In genomic region chr5:160466889-160467554, GRCh38 we compare ENCODE assay signal across 10 cellular contexts. TPM values are rescaled to one million over a fixed set of nuclear protein-coding genes. Genes with fewer than 3 reads are reported as not detected.
DNase-seq lines count a peak whose midpoint lies in the region; ATAC-seq, FAIRE-seq and TF ChIP-seq lines count a peak whose summit lies in the region.
"Had no signal": no experiment of that assay in that cellular context is flagged by ENCODE, and none has a peak within 500 bp of the region (broad histone marks: within the 10 kb centered on the region; RNA-seq: fewer than 3 reads in every experiment).

No MANE protein-coding gene starts in this region.

- DNase-seq in HepG2 (ENCODE audit: low spot score) (peak; percentile 80), right lobe of liver (no peak), iris pigment epithelial cell (ENCODE audit: low read depth) (peak; percentile 48), OCI-M2 (lab: John Stamatoyannopoulos, UW; ENCODE audit: unreplicated experiment) (no peak), GOT3 (lab: John Stamatoyannopoulos, UW) (no peak)
- DNase-seq in activated CD4-positive, alpha-beta memory T cell treated with anti-CD3 and anti-CD28 coated beads for 36 hours = no peak
- DNase-seq in stimulated activated CD4-positive, alpha-beta T cell treated with anti-CD3 and anti-CD28 coated beads, Interleukin-4, amount 100 ng/mL, for 1 hour = no peak
- DNase-seq: cerebellar nuclear complex had no signal

- BruUV-seq in HepG2 (replicated peaks; lab: Mats Ljungman, UMichigan) = TSS peak; percentile 96

- peaks cover 42% of the 10 kb centered on the region for H3K79me2 ChIP-seq in HepG2 (ENCODE audit: insufficient read depth, low read length)

- peak overlapping the region; percentile 98 for H3K27ac Mint-ChIP-seq in activated CD4-positive, alpha-beta memory T cell treated with anti-CD3 and anti-CD28 coated beads for 36 hours

- peak overlapping the region; percentile 80 for H3K4me2 ChIP-seq in HepG2 (ENCODE audit: low read depth, low read length)

- H3K36me3 ChIP-seq in HepG2 (replicated peaks in 1 of 2; ENCODE audit: control insufficient read depth in 1 of 2, insufficient read depth in 2 of 2, low read length in 2 of 2) (no peaks in the 10 kb centered on the region), right lobe of liver (no peaks in the 10 kb centered on the region), gastroesophageal sphincter (no peaks in the 10 kb centered on the region)

- in situ Hi-C loops in HepG2 (cut with HindIII; ENCODE audit: extremely low pct_ligation_motif_present, low pct_unique_long_range_greater_than_20kb) = no loop called here

- no peak overlapping the region for H2AFZ ChIP-seq in HepG2 (ENCODE audit: low read length)

- no peaks in the 10 kb centered on the region; a peak in 1 of 5 replicates for H3K27me3 ChIP-seq in HepG2 (ENCODE audit: control insufficient read depth in 1 of 2, insufficient read depth in 2 of 2, low read length in 2 of 2)
- H3K27me3 ChIP-seq in right lobe of liver = no peaks in the 10 kb centered on the region
- no peaks in the 10 kb centered on the region for H3K27me3 ChIP-seq in gastroesophageal sphincter

- H3K4me3 Mint-ChIP-seq in activated CD4-positive, alpha-beta memory T cell treated with anti-CD3 and anti-CD28 coated beads for 36 hours = peak overlapping the region; percentile 98

- peak overlapping the region; percentile 75 for H3K9ac ChIP-seq in HepG2 (ENCODE audit: insufficient read depth, low read depth, low read length)

- peaks cover 62% of the 10 kb centered on the region for H3K4me1 Mint-ChIP-seq in activated CD4-positive, alpha-beta memory T cell treated with anti-CD3 and anti-CD28 coated beads for 36 hours (ENCODE audit: low read depth)

- TF ChIP-seq RAD21 in HepG2 (CRISPR knock-in tag; IDR thresholded peaks at IDR 0.05) = no peak

- H3K4me1 ChIP-seq in HepG2 (ENCODE audit: insufficient read depth, low read length) (peaks cover 85% of the 10 kb centered on the region), right lobe of liver (peaks cover 0 to 17% (median 7%) of the 10 kb centered on the region in 4 donors), gastroesophageal sphincter (peaks cover 0 to 16% (median 0%) of the 10 kb centered on the region in 3 donors)

- no peaks in the 10 kb centered on the region for H3K9me3 Mint-ChIP-seq in activated CD4-positive, alpha-beta memory T cell treated with anti-CD3 and anti-CD28 coated beads for 36 hours

- H3K27me3 Mint-ChIP-seq in activated CD4-positive, alpha-beta memory T cell treated with anti-CD3 and anti-CD28 coated beads for 36 hours = no peaks in the 10 kb centered on the region

- no peaks in the 10 kb centered on the region for H4K20me1 ChIP-seq in HepG2 (ENCODE audit: insufficient read depth, low read length)

- peaks cover 28% of the 10 kb centered on the region for H3K36me3 Mint-ChIP-seq in activated CD4-positive, alpha-beta memory T cell treated with anti-CD3 and anti-CD28 coated beads for 36 hours

- peak; percentile 63 for FAIRE-seq in HepG2 (lab: Jason Lieb, UNC)
- FAIRE-seq: D721Med had no signal

- ATAC-seq in HepG2 (peak; percentile 9; the same call in 1 of the 3 replicates), right lobe of liver (no peak), gastroesophageal sphincter (no peak)

- WGBS in HepG2 (ENCODE audit: low lambda C conversion rate) = 1% methylated on average over 9 of the region's 9 CpGs
- 8% methylated on average over 9 of the region's 9 CpGs for WGBS in right lobe of liver (ENCODE audit: insufficient coverage, low coverage, low lambda C conversion rate, missing lambda C conversion rate)
- 57 to 73% methylated on average over 9 of the region's 9 CpGs for WGBS in gastroesophageal sphincter (ENCODE audit: low coverage in 1 of 2), 2 donors

- TF ChIP-seq POLR2A in HepG2 (IDR thresholded peaks at IDR 0.05; ENCODE audit: insufficient read depth in 1 of 2, low read depth in 2 of 2, low read length in 2 of 2) (no peak), right lobe of liver (IDR thresholded peaks at IDR 0.05) (no peak), gastroesophageal sphincter (IDR thresholded peaks at IDR 0.05) (no peak)

- POLR2A ChIA-PET in HepG2 (lab: Yijun Ruan, JAX) = interaction anchor here (0.7 to 2.4 kb wide), 15 partner anchors 8 to 426 kb away, joined by 3 to 98 read pairs (median 5); partner anchors contain the start of genes FAM200C, PTTG1 and SLU7
- POLR2A ChIA-PET in activated CD4-positive, alpha-beta memory T cell treated with anti-CD3 and anti-CD28 coated beads for 36 hours (lab: Charles Lee) = interaction anchor here (1.6 to 3.5 kb wide), 7 partner anchors 12 to 72 kb away, joined by 6 to 37 read pairs (median 17); partner anchors contain the start of genes PTTG1 and SLU7

- no peak for TF ChIP-seq CTCF in HepG2 (CRISPR knock-in tag; IDR thresholded peaks at IDR 0.05)
- no peak for TF ChIP-seq CTCF in right lobe of liver (IDR thresholded peaks at IDR 0.05)
- TF ChIP-seq CTCF in gastroesophageal sphincter (IDR thresholded peaks at IDR 0.05) = no peak

- intact Hi-C loops in HepG2 (cut with micrococcal nuclease; ENCODE audit: unreplicated experiment) = loop anchor here (1.0 to 10.0 kb wide), 5 partner anchors 9 to 418 kb away; partner anchors contain the start of gene PTTG1
- intact Hi-C loops in right lobe of liver (cut with DNase I) = no loop called here
- intact Hi-C loops in activated CD4-positive, alpha-beta memory T cell treated with anti-CD3 and anti-CD28 coated beads for 36 hours (cut with micrococcal nuclease) = loop anchor here (1.0 kb wide), 2 partner anchors 29 to 72 kb away; no protein-coding TSS in a partner anchor

- H3K27ac ChIP-seq in HepG2 (ENCODE audit: extremely low read length, insufficient read depth, low read length) (peak overlapping the region; percentile 89), right lobe of liver (no peak overlapping the region), gastroesophageal sphincter (peak overlapping the region in 1 of 4 donors; percentile 24)

- CTCF ChIA-PET in HepG2 (lab: Yijun Ruan, JAX; ENCODE audit: low intra/inter-chr PET ratio, low total read pairs) = interaction anchor here (1.4 kb wide), 1 partner anchor 29 kb away, joined by 4 read pairs; no protein-coding TSS in a partner anchor
- CTCF ChIA-PET in activated CD4-positive, alpha-beta memory T cell treated with anti-CD3 and anti-CD28 coated beads for 36 hours (lab: Charles Lee) = interaction anchor here (1.2 to 6.3 kb wide), 10 partner anchors 11 to 45 kb away, joined by 3 to 115 read pairs (median 4); partner anchors contain the start of gene PTTG1

- peak overlapping the region in 2 of 3 experiments; percentile 12 to 75; a peak in 1 of 6 replicates for H3K4me3 ChIP-seq in HepG2 (replicated peaks in 1 of 3; ENCODE audit: insufficient read depth in 1 of 3, low read depth in 2 of 3, low read length in 3 of 3)
- H3K4me3 ChIP-seq in right lobe of liver = no peak overlapping the region
- no peak overlapping the region for H3K4me3 ChIP-seq in gastroesophageal sphincter

- no peaks in the 10 kb centered on the region for H3K9me3 ChIP-seq in HepG2 (ENCODE audit: low read length)
- no peaks in the 10 kb centered on the region for H3K9me3 ChIP-seq in right lobe of liver
- H3K9me3 ChIP-seq in gastroesophageal sphincter = no peaks in the 10 kb centered on the region

- peak in 1 of 2 experiments; percentile 68; a peak in 1 of 4 replicates for TF ChIP-seq EP300 in HepG2 (IDR thresholded peaks at IDR 0.05; ENCODE audit: low read depth in 2 of 2, low read length in 2 of 2)
- no peak for TF ChIP-seq EP300 in HepG2 (CRISPR knock-in tag; IDR thresholded peaks at IDR 0.05; ENCODE audit: borderline replicate concordance)
- TF ChIP-seq EP300 in gastroesophageal sphincter (IDR thresholded peaks at IDR 0.05) = no peak

RNA-seq across cellular contexts. Expression of gene PTTG1, which starts 45.4 kb away (rescaled TPM):
- 161 and 206 TPM in 2 replicates for total RNA-seq in HepG2 (2016; rRNA removed; fragmentation: Illumina TruSeq; extraction: Trizol)
- total RNA-seq in HepG2 (2016; cell fraction: cytosol; rRNA removed; fragmentation: Illumina TruSeq; extraction: Trizol; ENCODE audit: low read depth) = 61.6 and 66.4 TPM in 2 replicates
- total RNA-seq in HepG2 (2016; cell fraction: insoluble cytoplasmic fraction; rRNA removed; fragmentation: Illumina TruSeq; extraction: Trizol) = 157 and 223 TPM in 2 replicates
- 67.0 and 69.1 TPM in 2 replicates for total RNA-seq in HepG2 (2016; cell fraction: membrane; rRNA removed; fragmentation: Illumina TruSeq; extraction: Trizol)
- 66.0 and 73.6 TPM in 2 replicates for total RNA-seq in HepG2 (2016; cell fraction: nucleus; rRNA removed; fragmentation: Illumina TruSeq; extraction: Trizol)
- polyA plus RNA-seq in HepG2 (2011; rRNA removed) = 53.0 and 102 TPM in 2 replicates
- 166 and 211 TPM in 2 replicates for polyA plus RNA-seq in HepG2 (2011; cell fraction: cytosol; rRNA removed)
- 50.7 and 64.1 TPM in 2 replicates for polyA plus RNA-seq in HepG2 (2011; cell fraction: nucleus; rRNA removed)
- 42.2 and 101 TPM in 2 replicates for polyA plus RNA-seq in HepG2 (2012)
- polyA plus RNA-seq in HepG2 (2016; cell fraction: cytosol; fragmentation: Illumina TruSeq; extraction: Trizol; ENCODE audit: low read depth) = 50.9 and 58.2 TPM in 2 replicates
- polyA plus RNA-seq in HepG2 (2016; cell fraction: insoluble cytoplasmic fraction; fragmentation: Illumina TruSeq; extraction: Trizol; ENCODE audit: low read depth) = 204 and 208 TPM in 2 replicates
- polyA plus RNA-seq in HepG2 (2016; cell fraction: membrane; fragmentation: Illumina TruSeq; extraction: Trizol; ENCODE audit: low read depth) = 60.1 and 60.7 TPM in 2 replicates
- polyA plus RNA-seq in HepG2 (2016; cell fraction: nucleus; fragmentation: Illumina TruSeq; extraction: Trizol; ENCODE audit: insufficient read depth, low read depth) = 84.3 and 91.2 TPM in 2 replicates
- polyA minus RNA-seq in HepG2 (2011; rRNA and poly(A)+ RNA removed; ENCODE audit: low replicate concordance) = 40.6 and 146 TPM in 2 replicates
- 17.1 and 33.2 TPM in 2 replicates for polyA minus RNA-seq in HepG2 (2011; cell fraction: cytosol; rRNA and poly(A)+ RNA removed)
- 21.5 and 33.3 TPM in 2 replicates for polyA minus RNA-seq in HepG2 (2011; cell fraction: nucleus; rRNA and poly(A)+ RNA removed)
- 1 to 10 TPM in 3 of 6 experiments, under 1 TPM in 3; 0.51 to 5.9 (median 2.6) TPM for total RNA-seq in right lobe of liver
- 100 to 1,000 TPM; 228 to 236 TPM for total RNA-seq in activated CD4-positive, alpha-beta memory T cell treated with anti-CD3 and anti-CD28 coated beads for 36 hours
- 10 to 100 TPM in 1 of 4 donors, 1 to 10 TPM in 3; 3.5 to 31.8 (median 4.8) TPM for total RNA-seq in gastroesophageal sphincter

RNA-seq across cellular contexts. Expression of gene SLU7, which starts 48.1 kb away (rescaled TPM):
- 39.2 and 52.6 TPM in 2 replicates for total RNA-seq in HepG2 (2016; rRNA removed; fragmentation: Illumina TruSeq; extraction: Trizol)
- total RNA-seq in HepG2 (2016; cell fraction: cytosol; rRNA removed; fragmentation: Illumina TruSeq; extraction: Trizol; ENCODE audit: low read depth) = 5.4 and 6.3 TPM in 2 replicates
- 37.1 and 52.6 TPM in 2 replicates for total RNA-seq in HepG2 (2016; cell fraction: insoluble cytoplasmic fraction; rRNA removed; fragmentation: Illumina TruSeq; extraction: Trizol)
- total RNA-seq in HepG2 (2016; cell fraction: membrane; rRNA removed; fragmentation: Illumina TruSeq; extraction: Trizol) = 12.2 and 13.1 TPM in 2 replicates
- total RNA-seq in HepG2 (2016; cell fraction: nucleus; rRNA removed; fragmentation: Illumina TruSeq; extraction: Trizol) = 23.3 and 25.9 TPM in 2 replicates
- 13.6 and 24.0 TPM in 2 replicates for polyA plus RNA-seq in HepG2 (2011; rRNA removed)
- polyA plus RNA-seq in HepG2 (2011; cell fraction: cytosol; rRNA removed) = 10.5 and 14.8 TPM in 2 replicates
- polyA plus RNA-seq in HepG2 (2011; cell fraction: nucleus; rRNA removed) = 8.8 and 11.4 TPM in 2 replicates
- polyA plus RNA-seq in HepG2 (2012) = 36.7 and 47.7 TPM in 2 replicates
- 3.8 and 3.9 TPM in 2 replicates for polyA plus RNA-seq in HepG2 (2016; cell fraction: cytosol; fragmentation: Illumina TruSeq; extraction: Trizol; ENCODE audit: low read depth)
- 41.9 and 42.0 TPM in 2 replicates for polyA plus RNA-seq in HepG2 (2016; cell fraction: insoluble cytoplasmic fraction; fragmentation: Illumina TruSeq; extraction: Trizol; ENCODE audit: low read depth)
- polyA plus RNA-seq in HepG2 (2016; cell fraction: membrane; fragmentation: Illumina TruSeq; extraction: Trizol; ENCODE audit: low read depth) = 4.5 and 5.5 TPM in 2 replicates
- 29.1 and 31.2 TPM in 2 replicates for polyA plus RNA-seq in HepG2 (2016; cell fraction: nucleus; fragmentation: Illumina TruSeq; extraction: Trizol; ENCODE audit: insufficient read depth, low read depth)
- 3.7 and 8.6 TPM in 2 replicates for polyA minus RNA-seq in HepG2 (2011; rRNA and poly(A)+ RNA removed; ENCODE audit: low replicate concordance)
- 7.6 and 13.9 TPM in 2 replicates for polyA minus RNA-seq in HepG2 (2011; cell fraction: cytosol; rRNA and poly(A)+ RNA removed)
- 25.4 and 32.6 TPM in 2 replicates for polyA minus RNA-seq in HepG2 (2011; cell fraction: nucleus; rRNA and poly(A)+ RNA removed)
- 10 to 100 TPM; 11.6 to 19.4 (median 17.0) TPM for total RNA-seq in right lobe of liver
- total RNA-seq in activated CD4-positive, alpha-beta memory T cell treated with anti-CD3 and anti-CD28 coated beads for 36 hours = 10 to 100 TPM; 45.9 to 46.4 TPM
- 100 to 1,000 TPM in 1 of 4 donors, 10 to 100 TPM in 3; 52.6 to 133 (median 88.3) TPM for total RNA-seq in gastroesophageal sphincter

Comparison
In these comparisons a context has a peak if more than half of its experiments do, and no peak if none do; other contexts are left out.
1. DNase-seq: peak in HepG2 (single experiment) and iris pigment epithelial cell (single experiment); none in right lobe of liver (0 of 3), activated CD4-positive, alpha-beta memory T cell treated with anti-CD3 and anti-CD28 coated beads for 36 hours (single experiment), stimulated activated CD4-positive, alpha-beta T cell treated with anti-CD3 and anti-CD28 coated beads, Interleukin-4, amount 100 ng/mL, for 1 hour (single experiment), OCI-M2 (single experiment) and GOT3 (single experiment).
2. H3K4me3 ChIP-seq: peak in HepG2 (2 of 3); none in right lobe of liver (0 of 3) and gastroesophageal sphincter (0 of 2).
3. intact Hi-C loops: an anchor here in HepG2 (1.0 to 10.0 kb wide) and activated CD4-positive, alpha-beta memory T cell treated with anti-CD3 and anti-CD28 coated beads for 36 hours (1.0 kb wide); none called in right lobe of liver.